Comparison of ENCODE assay signal across 9 cellular contexts in genomic region chr3:129558772-129559564, GRCh38. TPM values are rescaled to one million over a fixed set of nuclear protein-coding genes. Genes with fewer than 3 reads are reported as not detected.
DNase-seq lines count a peak whose midpoint lies in the region; ATAC-seq and TF ChIP-seq lines count a peak whose summit lies in the region.
"Had no signal": no experiment of that assay in that cellular context is flagged by ENCODE, and none has a peak within 500 bp of the region (broad histone marks: within the 10 kb centered on the region; RNA-seq: fewer than 3 reads in every experiment).

No MANE protein-coding gene starts in this region.

- H3K36me3 ChIP-seq in BJ (ENCODE audit: control insufficient read depth, insufficient read depth, low read length) (peaks cover 31% of the 10 kb centered on the region), Karpas-422 (ENCODE audit: insufficient read depth, low read length) (no peaks in the 10 kb centered on the region)

- H3K27ac Mint-ChIP-seq in natural killer cell treated with Interleukin-12 subunit alpha and Interleukin-12 subunit beta and Interleukin-15 and Interleukin-18, amount 100 ng/mL, for 72 hours = peak overlapping the region; percentile 39 to 78
- H3K27ac Mint-ChIP-seq in activated CD4-positive, alpha-beta memory T cell treated with anti-CD3 and anti-CD28 coated beads, Interleukin-2, amount 10 ng/mL, durations not matched to agents 7 days and 5 days = no peak overlapping the region

- H4K20me1 ChIP-seq in Karpas-422 (ENCODE audit: insufficient read depth, low read depth, low read length) = 0 out of 2 replicates have a peak, but pooled peaks cover 4% of the 10 kb centered on the region

- CTCF ChIA-PET in BJ (lab: Yijun Ruan, JAX) = interaction anchor here (0.8 to 1.3 kb wide), 5 partner anchors 10 to 271 kb away, joined by 3 to 4 read pairs (median 3); no protein-coding TSS in a partner anchor
- CTCF ChIA-PET in activated CD4-positive, alpha-beta memory T cell treated with anti-CD3 and anti-CD28 coated beads, Interleukin-2, amount 10 ng/mL, durations not matched to agents 7 days and 5 days (lab: Charles Lee) = interaction anchor here (0.6 to 1.4 kb wide), 3 partner anchors 46 to 297 kb away, joined by 3 to 5 read pairs (median 3); no protein-coding TSS in a partner anchor

- TF ChIP-seq CTCF in BJ (IDR thresholded peaks at IDR 0.05; ENCODE audit: insufficient read depth, low read depth, low read length) = no peak
- no peak for TF ChIP-seq CTCF in astrocyte of the spinal cord (IDR thresholded peaks at IDR 0.05; ENCODE audit: low read depth, low read length)

- POLR2A ChIA-PET in BJ (lab: Charles Lee) = no interaction called here
- POLR2A ChIA-PET in activated CD4-positive, alpha-beta memory T cell treated with anti-CD3 and anti-CD28 coated beads, Interleukin-2, amount 10 ng/mL, durations not matched to agents 7 days and 5 days (lab: Charles Lee) = interaction anchor here (0.9 to 2.2 kb wide), 2 partner anchors 9 to 17 kb away, joined by 3 to 11 read pairs; no protein-coding TSS in a partner anchor

- no peaks in the 10 kb centered on the region for H3K79me2 ChIP-seq in Karpas-422 (ENCODE audit: low read length)

- H3K27me3 ChIP-seq in BJ (ENCODE audit: control insufficient read depth, insufficient read depth, low read length) (no peaks in the 10 kb centered on the region), Karpas-422 (ENCODE audit: low read length) (no peaks in the 10 kb centered on the region)

- no peaks in the 10 kb centered on the region for H3K9me3 ChIP-seq in Karpas-422 (ENCODE audit: low read length)

- no peaks in the 10 kb centered on the region for H3K27me3 Mint-ChIP-seq in natural killer cell treated with Interleukin-12 subunit alpha and Interleukin-12 subunit beta and Interleukin-15 and Interleukin-18, amount 100 ng/mL, for 72 hours
- peaks cover 9% of the 10 kb centered on the region for H3K27me3 Mint-ChIP-seq in activated CD4-positive, alpha-beta memory T cell treated with anti-CD3 and anti-CD28 coated beads, Interleukin-2, amount 10 ng/mL, durations not matched to agents 7 days and 5 days

- no peak overlapping the region for H3K4me3 Mint-ChIP-seq in natural killer cell treated with Interleukin-12 subunit alpha and Interleukin-12 subunit beta and Interleukin-15 and Interleukin-18, amount 100 ng/mL, for 72 hours
- H3K4me3 Mint-ChIP-seq in activated CD4-positive, alpha-beta memory T cell treated with anti-CD3 and anti-CD28 coated beads, Interleukin-2, amount 10 ng/mL, durations not matched to agents 7 days and 5 days = no peak overlapping the region

- DNase-seq in BJ (ENCODE audit: low read depth) = peak; percentile 68
- DNase-seq in Karpas-422 = peak; percentile 55
- peak; percentile 61 for DNase-seq in astrocyte of the spinal cord (ENCODE audit: low read depth, low spot score)
- no peak for DNase-seq in natural killer cell treated with Interleukin-12 subunit alpha and Interleukin-12 subunit beta and Interleukin-15 and Interleukin-18, amount 100 ng/mL, for 72 hours (ENCODE audit: low spot score)
- no peak for DNase-seq in activated CD4-positive, alpha-beta memory T cell treated with anti-CD3 and anti-CD28 coated beads, Interleukin-2, amount 10 ng/mL, durations not matched to agents 7 days and 5 days
- no peak for DNase-seq in GOT3 (lab: John Stamatoyannopoulos, UW)
- DNase-seq in cortex of kidney (lab: John Stamatoyannopoulos, UW) = no peak
- DNase-seq: NCI-H2029 had no signal

- ATAC-seq in natural killer cell treated with Interleukin-12 subunit alpha and Interleukin-12 subunit beta and Interleukin-15 and Interleukin-18, amount 100 ng/mL, for 72 hours = peak; percentile 21 to 56
- no peak for ATAC-seq in HG03139 (IDR thresholded peaks at IDR 0.05; ENCODE audit: unreplicated experiment)

- no peaks in the 10 kb centered on the region for H3K9me3 Mint-ChIP-seq in natural killer cell treated with Interleukin-12 subunit alpha and Interleukin-12 subunit beta and Interleukin-15 and Interleukin-18, amount 100 ng/mL, for 72 hours
- no peaks in the 10 kb centered on the region for H3K9me3 Mint-ChIP-seq in activated CD4-positive, alpha-beta memory T cell treated with anti-CD3 and anti-CD28 coated beads, Interleukin-2, amount 10 ng/mL, durations not matched to agents 7 days and 5 days

- in situ Hi-C loops in astrocyte of the spinal cord (cut with HindIII; ENCODE audit: low sequenced_read_pairs) = no loop called here

- H3K4me3 ChIP-seq in BJ (ENCODE audit: low read depth, low read length) (no peak overlapping the region; the same call in 1 of the 2 replicates), Karpas-422 (ENCODE audit: low read length) (no peak overlapping the region), astrocyte of the spinal cord (ENCODE audit: low read depth, low read length) (no peak overlapping the region)

- no peak overlapping the region for H3K27ac ChIP-seq in Karpas-422 (ENCODE audit: low read length)

- H3K9me2 ChIP-seq in Karpas-422 (replicated peaks; ENCODE audit: insufficient read depth, low read length) = no peaks in the 10 kb centered on the region

- H3K4me2 ChIP-seq in Karpas-422 (ENCODE audit: low read depth, low read length, poor library complexity, severe bottlenecking) = peak overlapping the region; percentile 38

- H2AFZ ChIP-seq in Karpas-422 (ENCODE audit: low read length) = no peak overlapping the region

- H3K36me3 Mint-ChIP-seq in natural killer cell treated with Interleukin-12 subunit alpha and Interleukin-12 subunit beta and Interleukin-15 and Interleukin-18, amount 100 ng/mL, for 72 hours = no peaks in the 10 kb centered on the region
- H3K36me3 Mint-ChIP-seq in activated CD4-positive, alpha-beta memory T cell treated with anti-CD3 and anti-CD28 coated beads, Interleukin-2, amount 10 ng/mL, durations not matched to agents 7 days and 5 days (ENCODE audit: low read depth) = no peaks in the 10 kb centered on the region

- H3K4me1 Mint-ChIP-seq in natural killer cell treated with Interleukin-12 subunit alpha and Interleukin-12 subunit beta and Interleukin-15 and Interleukin-18, amount 100 ng/mL, for 72 hours (ENCODE audit: low read depth in 2 of 2) = peaks cover 24 to 26% of the 10 kb centered on the region in 2 donors
- peaks cover 22% of the 10 kb centered on the region for H3K4me1 Mint-ChIP-seq in activated CD4-positive, alpha-beta memory T cell treated with anti-CD3 and anti-CD28 coated beads, Interleukin-2, amount 10 ng/mL, durations not matched to agents 7 days and 5 days

- H3K9ac ChIP-seq in Karpas-422 (ENCODE audit: low read length) = 0 out of 2 replicates have a peak overlapping the region, but pooled peaks have one; percentile 5

- H3K4me1 ChIP-seq in Karpas-422 (ENCODE audit: low read length) = peaks cover 19% of the 10 kb centered on the region

RNA-seq across cellular contexts. Expression of gene H1-8, which starts 16.0 kb away (rescaled TPM):
- polyA plus RNA-seq in BJ (2011; rRNA removed) = not detected in 2 replicates
- not detected in 2 replicates for polyA minus RNA-seq in BJ (2011; rRNA and poly(A)+ RNA removed)
- total RNA-seq in Karpas-422 (2014; rRNA removed; shearing (Covaris generic); ENCODE audit: low replicate concordance) = not detected in 2 replicates
- total RNA-seq in natural killer cell treated with Interleukin-12 subunit alpha and Interleukin-12 subunit beta and Interleukin-15 and Interleukin-18, amount 100 ng/mL, for 72 hours = not detected
- total RNA-seq in activated CD4-positive, alpha-beta memory T cell treated with anti-CD3 and anti-CD28 coated beads, Interleukin-2, amount 10 ng/mL, durations not matched to agents 7 days and 5 days = not detected

RNA-seq across cellular contexts. Expression of gene RHO, which starts 30.5 kb away (rescaled TPM):
- polyA plus RNA-seq in BJ (2011; rRNA removed) = not detected in 2 replicates
- not detected in 2 replicates for polyA minus RNA-seq in BJ (2011; rRNA and poly(A)+ RNA removed)
- not detected in 2 replicates for total RNA-seq in Karpas-422 (2014; rRNA removed; shearing (Covaris generic); ENCODE audit: low replicate concordance)
- not detected for total RNA-seq in natural killer cell treated with Interleukin-12 subunit alpha and Interleukin-12 subunit beta and Interleukin-15 and Interleukin-18, amount 100 ng/mL, for 72 hours
- not detected for total RNA-seq in activated CD4-positive, alpha-beta memory T cell treated with anti-CD3 and anti-CD28 coated beads, Interleukin-2, amount 10 ng/mL, durations not matched to agents 7 days and 5 days

RNA-seq across cellular contexts. Expression of gene PLXND1, which starts 47.5 kb away (rescaled TPM):
- polyA plus RNA-seq in BJ (2011; rRNA removed) = 84.6 and 128 TPM in 2 replicates
- polyA minus RNA-seq in BJ (2011; rRNA and poly(A)+ RNA removed) = 84.0 and 88.3 TPM in 2 replicates
- 0.52 TPM in 1 of 2 replicates, not detected in the other for total RNA-seq in Karpas-422 (2014; rRNA removed; shearing (Covaris generic); ENCODE audit: low replicate concordance)
- 1 to 10 TPM; 2.8 to 4.8 TPM for total RNA-seq in natural killer cell treated with Interleukin-12 subunit alpha and Interleukin-12 subunit beta and Interleukin-15 and Interleukin-18, amount 100 ng/mL, for 72 hours
- 10 to 100 TPM; 13.4 to 18.0 TPM for total RNA-seq in activated CD4-positive, alpha-beta memory T cell treated with anti-CD3 and anti-CD28 coated beads, Interleukin-2, amount 10 ng/mL, durations not matched to agents 7 days and 5 days

Comparison
In these comparisons a context has a peak if more than half of its experiments do, and no peak if none do; other contexts are left out.
1. DNase-seq: peak in BJ (single experiment), Karpas-422 (single experiment) and astrocyte of the spinal cord (single experiment); none in natural killer cell treated with Interleukin-12 subunit alpha and Interleukin-12 subunit beta and Interleukin-15 and Interleukin-18, amount 100 ng/mL, for 72 hours (single experiment), activated CD4-positive, alpha-beta memory T cell treated with anti-CD3 and anti-CD28 coated beads, Interleukin-2, amount 10 ng/mL, durations not matched to agents 7 days and 5 days (single experiment), GOT3 (single experiment) and cortex of kidney (single experiment).